Comparison of ENCODE assay signal across 1 cellular context in genomic region chr18:12637901-12638633, GRCh38.
TF ChIP-seq lines count a peak whose summit lies in the region.

No MANE protein-coding gene starts in this region.

TF ChIP-seq in SK-N-SH, 30 proteins besides CTCF, POLR2A, EP300 and RAD21 (continued from another document):
- no peak for TF ChIP-seq USF2 (IDR thresholded peaks at IDR 0.05; ENCODE audit: borderline replicate concordance, low read depth, low read length)
- no peak for TF ChIP-seq RCOR1 (IDR thresholded peaks at IDR 0.05; ENCODE audit: low read length)
